10 cellular contexts compared by ENCODE assay signal in genomic region chr19:38669532-38669931, GRCh38. TPM values are rescaled to one million over a fixed set of nuclear protein-coding genes. Genes with fewer than 3 reads are reported as not detected.
DNase-seq lines count a peak whose midpoint lies in the region; ATAC-seq and TF ChIP-seq lines count a peak whose summit lies in the region.
"Had no signal": no experiment of that assay in that cellular context is flagged by ENCODE, and none has a peak within 500 bp of the region (broad histone marks: within the 10 kb centered on the region; RNA-seq: fewer than 3 reads in every experiment).

No MANE protein-coding gene starts in this region.

- DNase-seq in activated naive CD8-positive, alpha-beta T cell treated with anti-CD3 and anti-CD28 coated beads for 36 hours: no peak
- no peak for DNase-seq in activated naive CD8-positive, alpha-beta T cell treated with anti-CD3 and anti-CD28 coated beads, Interleukin-2, amount 50 U/mL, for 24 hours
- no peak for DNase-seq in type B pancreatic cell (ENCODE audit: extremely low spot score, unreplicated experiment)
- no peak for DNase-seq in NK-92 treated with Interleukin-12 subunit alpha and Interleukin-12 subunit beta, amount 100 ng/mL, for 24 hours (lab: John Stamatoyannopoulos, UW)
- DNase-seq: NCI-H1092 treated with DMSO at 0.1 percent for 48 hours had no signal

- peaks cover 85% of the 10 kb centered on the region for H3K4me1 ChIP-seq in mesodermal cell (ENCODE audit: control insufficient read depth, insufficient read depth, low read length, poor library complexity, severe bottlenecking)

- ATAC-seq in activated naive CD8-positive, alpha-beta T cell treated with anti-CD3 and anti-CD28 coated beads, Interleukin-2, amount 50 U/mL, for 24 hours: peak; percentile 37
- ATAC-seq in GM18519 (IDR thresholded peaks at IDR 0.05; ENCODE audit: low FRiP score, unreplicated experiment) (no peak), GM18517 (IDR thresholded peaks at IDR 0.05; ENCODE audit: unreplicated experiment) (no peak)

- H3K27ac ChIP-seq in mesodermal cell (ENCODE audit: low read depth, low read length, severe bottlenecking): peak overlapping the region; percentile 17
- H3K27ac ChIP-seq: VCaP had no signal

- peaks cover 2% of the 10 kb centered on the region for H3K36me3 Mint-ChIP-seq in activated naive CD8-positive, alpha-beta T cell
- H3K36me3 Mint-ChIP-seq in activated naive CD8-positive, alpha-beta T cell treated with anti-CD3 and anti-CD28 coated beads for 36 hours: peaks cover 13% of the 10 kb centered on the region
- H3K36me3 Mint-ChIP-seq in activated naive CD8-positive, alpha-beta T cell treated with anti-CD3 and anti-CD28 coated beads, Interleukin-2, amount 50 U/mL, for 24 hours (ENCODE audit: low read depth): peaks cover 23% of the 10 kb centered on the region
- peaks cover 32% of the 10 kb centered on the region for H3K36me3 Mint-ChIP-seq in type B pancreatic cell

- no peak for TF ChIP-seq CTCF in type B pancreatic cell (conservative IDR thresholded peaks at IDR 0.05)

- H3K36me3 ChIP-seq in mesodermal cell (ENCODE audit: control insufficient read depth, insufficient read depth, low read length): peaks cover 35% of the 10 kb centered on the region

- 85 to 100% methylated on average over 2 to 3 of the region's 5 CpGs for WGBS in mesodermal cell (ENCODE audit: insufficient coverage in 2 of 2), 2 experiments

- H3K9me3 Mint-ChIP-seq in activated naive CD8-positive, alpha-beta T cell (ENCODE audit: low read depth): no peaks in the 10 kb centered on the region
- no peaks in the 10 kb centered on the region for H3K9me3 Mint-ChIP-seq in activated naive CD8-positive, alpha-beta T cell treated with anti-CD3 and anti-CD28 coated beads for 36 hours
- no peaks in the 10 kb centered on the region for H3K9me3 Mint-ChIP-seq in activated naive CD8-positive, alpha-beta T cell treated with anti-CD3 and anti-CD28 coated beads, Interleukin-2, amount 50 U/mL, for 24 hours
- no peaks in the 10 kb centered on the region for H3K9me3 Mint-ChIP-seq in type B pancreatic cell

- H3K9me3 ChIP-seq in mesodermal cell (ENCODE audit: control insufficient read depth, low read length): no peaks in the 10 kb centered on the region

- H3K27ac Mint-ChIP-seq in activated naive CD8-positive, alpha-beta T cell: no peak overlapping the region
- H3K27ac Mint-ChIP-seq in activated naive CD8-positive, alpha-beta T cell treated with anti-CD3 and anti-CD28 coated beads for 36 hours: no peak overlapping the region
- H3K27ac Mint-ChIP-seq in activated naive CD8-positive, alpha-beta T cell treated with anti-CD3 and anti-CD28 coated beads, Interleukin-2, amount 50 U/mL, for 24 hours: peak overlapping the region; percentile 19
- H3K27ac Mint-ChIP-seq in type B pancreatic cell: peak overlapping the region; percentile 84

- no peaks in the 10 kb centered on the region for H3K27me3 Mint-ChIP-seq in activated naive CD8-positive, alpha-beta T cell
- H3K27me3 Mint-ChIP-seq in activated naive CD8-positive, alpha-beta T cell treated with anti-CD3 and anti-CD28 coated beads for 36 hours: peaks cover 10% of the 10 kb centered on the region
- H3K27me3 Mint-ChIP-seq in activated naive CD8-positive, alpha-beta T cell treated with anti-CD3 and anti-CD28 coated beads, Interleukin-2, amount 50 U/mL, for 24 hours: no peaks in the 10 kb centered on the region
- no peaks in the 10 kb centered on the region for H3K27me3 Mint-ChIP-seq in type B pancreatic cell

- H3K4me1 Mint-ChIP-seq in activated naive CD8-positive, alpha-beta T cell (ENCODE audit: low read depth): peaks cover 55% of the 10 kb centered on the region
- peaks cover 32% of the 10 kb centered on the region for H3K4me1 Mint-ChIP-seq in activated naive CD8-positive, alpha-beta T cell treated with anti-CD3 and anti-CD28 coated beads for 36 hours
- peaks cover 62% of the 10 kb centered on the region for H3K4me1 Mint-ChIP-seq in activated naive CD8-positive, alpha-beta T cell treated with anti-CD3 and anti-CD28 coated beads, Interleukin-2, amount 50 U/mL, for 24 hours
- peaks cover 69% of the 10 kb centered on the region for H3K4me1 Mint-ChIP-seq in type B pancreatic cell (ENCODE audit: unreplicated experiment)

- H3K4me3 Mint-ChIP-seq in activated naive CD8-positive, alpha-beta T cell: peak overlapping the region; percentile 44
- no peak overlapping the region for H3K4me3 Mint-ChIP-seq in activated naive CD8-positive, alpha-beta T cell treated with anti-CD3 and anti-CD28 coated beads for 36 hours
- peak overlapping the region; percentile 32 for H3K4me3 Mint-ChIP-seq in activated naive CD8-positive, alpha-beta T cell treated with anti-CD3 and anti-CD28 coated beads, Interleukin-2, amount 50 U/mL, for 24 hours
- H3K4me3 Mint-ChIP-seq in type B pancreatic cell: no peak overlapping the region

- H3K4me3 ChIP-seq in mesodermal cell (ENCODE audit: extremely low read depth, insufficient read depth, low read length, poor library complexity, severe bottlenecking): no peak overlapping the region

RNA-seq across cellular contexts. Expression of gene ACTN4, which starts 22.1 kb away (rescaled TPM):
- 100 to 1,000 TPM; 160 to 171 TPM for total RNA-seq in activated naive CD8-positive, alpha-beta T cell treated with anti-CD3 and anti-CD28 coated beads for 36 hours
- 478 TPM for polyA plus RNA-seq in mesodermal cell (2013, experiment 1 of 2)
- polyA plus RNA-seq in mesodermal cell (2013, experiment 2 of 2): 340 TPM
- 475 and 776 TPM in 2 replicates for total RNA-seq in type B pancreatic cell (ENCODE audit: low replicate concordance)

RNA-seq across cellular contexts. Expression of gene EIF3K, which starts 50.5 kb away (rescaled TPM):
- 100 to 1,000 TPM; 312 to 321 TPM for total RNA-seq in activated naive CD8-positive, alpha-beta T cell treated with anti-CD3 and anti-CD28 coated beads for 36 hours
- polyA plus RNA-seq in mesodermal cell (2013, experiment 1 of 2): 266 TPM
- polyA plus RNA-seq in mesodermal cell (2013, experiment 2 of 2): 234 TPM
- 274 and 310 TPM in 2 replicates for total RNA-seq in type B pancreatic cell (ENCODE audit: low replicate concordance)

RNA-seq across cellular contexts. Expression of gene MAP4K1, which starts 51.8 kb away (rescaled TPM):
- 100 to 1,000 TPM; 169 TPM for total RNA-seq in activated naive CD8-positive, alpha-beta T cell treated with anti-CD3 and anti-CD28 coated beads for 36 hours
- 2.6 TPM for polyA plus RNA-seq in mesodermal cell (2013, experiment 1 of 2)
- polyA plus RNA-seq in mesodermal cell (2013, experiment 2 of 2): 1.1 TPM
- 2.4 and 16.8 TPM in 2 replicates for total RNA-seq in type B pancreatic cell (ENCODE audit: low replicate concordance)

Comparison
In these comparisons a context has a peak if more than half of its experiments do, and no peak if none do; other contexts are left out.
1. H3K27ac Mint-ChIP-seq: peak in activated naive CD8-positive, alpha-beta T cell treated with anti-CD3 and anti-CD28 coated beads, Interleukin-2, amount 50 U/mL, for 24 hours (single experiment) and type B pancreatic cell (single experiment); none in activated naive CD8-positive, alpha-beta T cell (single experiment) and activated naive CD8-positive, alpha-beta T cell treated with anti-CD3 and anti-CD28 coated beads for 36 hours (single experiment).
2. H3K4me3 Mint-ChIP-seq: peak in activated naive CD8-positive, alpha-beta T cell (single experiment) and activated naive CD8-positive, alpha-beta T cell treated with anti-CD3 and anti-CD28 coated beads, Interleukin-2, amount 50 U/mL, for 24 hours (single experiment); none in activated naive CD8-positive, alpha-beta T cell treated with anti-CD3 and anti-CD28 coated beads for 36 hours (single experiment) and type B pancreatic cell (single experiment).